16 cellular contexts compared by ENCODE assay signal in the genomic region with DNA sequence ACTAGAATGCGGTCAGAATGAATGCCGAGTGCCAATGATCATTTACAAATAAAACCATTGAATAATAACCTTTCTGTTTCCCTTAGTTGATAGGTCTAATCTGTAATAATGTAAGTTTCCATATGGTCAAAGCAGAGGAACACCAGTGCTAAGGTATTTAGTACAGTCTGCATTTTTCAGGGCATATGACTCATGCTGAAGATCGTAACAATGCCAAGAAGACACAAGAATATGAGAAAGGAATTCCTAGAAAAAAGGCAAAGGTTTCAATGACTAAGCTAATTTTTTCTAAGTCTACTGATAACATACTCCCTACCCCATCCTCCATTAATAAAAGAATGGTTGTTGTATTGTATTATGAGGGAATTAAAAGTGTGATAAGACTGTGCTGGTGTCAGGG. TPM values are rescaled to one million over a fixed set of nuclear protein-coding genes. Genes with fewer than 3 reads are reported as not detected.
A peak's percentile ranks its signal among the peaks of the same experiment; 100 is the strongest.
DNase-seq lines count a peak whose midpoint lies in the region; ATAC-seq, FAIRE-seq and TF ChIP-seq lines count a peak whose summit lies in the region.
"Had no signal": no experiment of that assay in that cellular context is flagged by ENCODE, and none has a peak within 500 bp of the region (broad histone marks: within the 10 kb centered on the region; RNA-seq: fewer than 3 reads in every experiment).

No MANE protein-coding gene starts in this region.

- H4K20me1 ChIP-seq in endothelial cell of umbilical vein (replicated peaks; ENCODE audit: control insufficient read depth, extremely low read depth, insufficient read depth, low read length) (no peaks in the 10 kb centered on the region), Karpas-422 (ENCODE audit: insufficient read depth, low read depth, low read length) (no peaks in the 10 kb centered on the region)

- peak; percentile 69 for DNase-seq in GM03348 (ENCODE audit: low spot score)
- DNase-seq in RCC 7860 (ENCODE audit: low spot score), result peak; percentile 63
- peak; percentile 83 for DNase-seq in endothelial cell of umbilical vein (ENCODE audit: low read depth, low spot score)
- DNase-seq in pulmonary artery endothelial cell (ENCODE audit: low read depth, low spot score), result peak; percentile 55
- no peak for DNase-seq in Karpas-422
- no peak for DNase-seq in mesenteric fat pad (ENCODE audit: low spot score)
- DNase-seq in GM13976 (ENCODE audit: low spot score), result no peak
- DNase-seq: activated CD4-positive, alpha-beta T cell treated with anti-CD3 and anti-CD28 coated beads, Interleukin-2, amount 10 ng/mL, durations not matched to agents 24 days and 14 days; NCI-H1105; spleen; T-cell had no signal

- H3K79me2 ChIP-seq in endothelial cell of umbilical vein (ENCODE audit: control insufficient read depth, insufficient read depth, low read length), result no peaks in the 10 kb centered on the region
- H3K79me2 ChIP-seq in Karpas-422 (ENCODE audit: low read length), result no peaks in the 10 kb centered on the region

- FAIRE-seq in RCC 7860 (lab: Jason Lieb, UNC), result peak; percentile 85
- peak; percentile 86 for FAIRE-seq in endothelial cell of umbilical vein (lab: Jason Lieb, UNC)

- H3K27ac ChIP-seq in endothelial cell of umbilical vein (ENCODE audit: insufficient read depth, low read depth, low read length) (no peak overlapping the region), Karpas-422 (ENCODE audit: low read length) (no peak overlapping the region)
- H3K27ac ChIP-seq: neutrophil, spleen had no signal

- no peaks in the 10 kb centered on the region for H3K9me2 ChIP-seq in Karpas-422 (replicated peaks; ENCODE audit: insufficient read depth, low read length)

- in situ Hi-C loops in GM13976 (cut with MboI; ENCODE audit: low sequenced_read_pairs, unreplicated experiment), result no loop called here

- intact Hi-C loops in endothelial cell of umbilical vein (cut with micrococcal nuclease), result no loop called here

- H3K4me3 ChIP-seq in endothelial cell of umbilical vein (replicated peaks in 1 of 3; ENCODE audit: insufficient read depth in 1 of 3, low read depth in 1 of 3, low read length in 3 of 3) (no peak overlapping the region), Karpas-422 (ENCODE audit: low read length) (no peak overlapping the region)
- H3K4me3 ChIP-seq: spleen had no signal

- CTCF ChIA-PET in endothelial cell of umbilical vein (lab: Charles Lee), result interaction anchor here (1.3 to 1.4 kb wide), 2 partner anchors 82 to 489 kb away, joined by 3 to 4 read pairs; no protein-coding TSS in a partner anchor

- TF ChIP-seq POLR2A in endothelial cell of umbilical vein (IDR thresholded peaks at IDR 0.05; ENCODE audit: low read depth, low read length), result no peak

- H3K9ac ChIP-seq in endothelial cell of umbilical vein (replicated peaks; ENCODE audit: extremely low read depth, insufficient read depth, low read length), result no peak overlapping the region
- H3K9ac ChIP-seq in Karpas-422 (ENCODE audit: low read length), result no peak overlapping the region

- no peak overlapping the region for H2AFZ ChIP-seq in endothelial cell of umbilical vein (ENCODE audit: low read depth, low read length)
- H2AFZ ChIP-seq in Karpas-422 (ENCODE audit: low read length), result no peak overlapping the region

- dilution Hi-C loops in endothelial cell of umbilical vein (cut with MboI; ENCODE audit: extremely low pct_ligation_motif_present, low sequenced_read_pairs), result no loop called here

- H3K4me2 ChIP-seq in endothelial cell of umbilical vein (ENCODE audit: insufficient read depth, low read length), result peak overlapping the region; percentile 45
- H3K4me2 ChIP-seq in Karpas-422 (ENCODE audit: low read depth, low read length, poor library complexity, severe bottlenecking), result no peak overlapping the region

- no TSS peak for BruUV-seq in endothelial cell of umbilical vein (replicated peaks; lab: Mats Ljungman, UMichigan)

- POLR2A ChIA-PET in endothelial cell of umbilical vein (lab: Charles Lee), result no interaction called here

- TF ChIP-seq CTCF in endothelial cell of umbilical vein (IDR thresholded peaks at IDR 0.05; ENCODE audit: extremely low read depth in 1 of 2, insufficient read depth in 1 of 2, low read depth in 1 of 2, low read length in 2 of 2), result no peak
- TF ChIP-seq CTCF in GM13976 (IDR thresholded peaks at IDR 0.05; ENCODE audit: borderline replicate concordance, control extremely low read depth, extremely low read depth, insufficient read depth, missing control alignments), result no peak

- no peak for ATAC-seq in HG03520 (IDR thresholded peaks at IDR 0.05; ENCODE audit: unreplicated experiment)
- ATAC-seq: activated T-helper 17 cell treated with anti-CD3 and anti-CD28 coated beads, Interleukin-2, amount 50 U/mL, for 72 hours; T-cell had no signal

- no peaks in the 10 kb centered on the region for H3K36me3 ChIP-seq in endothelial cell of umbilical vein (ENCODE audit: control insufficient read depth in 2 of 2, extremely low read depth in 1 of 2, insufficient read depth in 2 of 2, low read length in 2 of 2)
- no peaks in the 10 kb centered on the region for H3K36me3 ChIP-seq in Karpas-422 (ENCODE audit: insufficient read depth, low read length)
- H3K36me3 ChIP-seq: neutrophil, spleen had no signal

- H3K9me3 ChIP-seq in endothelial cell of umbilical vein (replicated peaks; ENCODE audit: control insufficient read depth, insufficient read depth, low read length) (no peaks in the 10 kb centered on the region), Karpas-422 (ENCODE audit: low read length) (no peaks in the 10 kb centered on the region)
- H3K9me3 ChIP-seq: neutrophil, spleen had no signal

- H3K27me3 ChIP-seq in endothelial cell of umbilical vein (ENCODE audit: control insufficient read depth in 2 of 2, insufficient read depth in 2 of 2, low read length in 2 of 2), result no peaks in the 10 kb centered on the region
- no peaks in the 10 kb centered on the region for H3K27me3 ChIP-seq in Karpas-422 (ENCODE audit: low read length)
- H3K27me3 ChIP-seq: neutrophil, spleen had no signal

- H3K9me1 ChIP-seq in endothelial cell of umbilical vein (replicated peaks; ENCODE audit: control insufficient read depth, extremely low read depth, insufficient read depth, low read length), result no peaks in the 10 kb centered on the region

- H3K4me1 ChIP-seq in endothelial cell of umbilical vein (ENCODE audit: control insufficient read depth, extremely low read depth, insufficient read depth, low read length) (peaks cover 8% of the 10 kb centered on the region), Karpas-422 (ENCODE audit: low read length) (no peaks in the 10 kb centered on the region)
- H3K4me1 ChIP-seq: spleen had no signal

RNA-seq across cellular contexts. Expression of a gene that starts 2.8 kb away (rescaled TPM):
- 0.15 and 0.16 TPM in 2 replicates for total RNA-seq in endothelial cell of umbilical vein
- 1.8 and 1.9 TPM in 2 replicates for polyA plus RNA-seq in endothelial cell of umbilical vein
- 0.76 and 0.85 TPM in 2 replicates for polyA plus RNA-seq in endothelial cell of umbilical vein (2011; cell fraction: cytosol; rRNA removed)
- 2.3 and 3.2 TPM in 2 replicates for polyA plus RNA-seq in endothelial cell of umbilical vein (2011; cell fraction: nucleus; rRNA removed)
- 0.37 and 0.63 TPM in 2 replicates for polyA plus RNA-seq in endothelial cell of umbilical vein (2012)
- 0.87 and 3.4 TPM in 2 replicates for polyA minus RNA-seq in endothelial cell of umbilical vein
- polyA minus RNA-seq in endothelial cell of umbilical vein (2011; cell fraction: cytosol; rRNA and poly(A)+ RNA removed), result not detected
- 2.6 TPM in 2 replicates for polyA minus RNA-seq in endothelial cell of umbilical vein (2011; cell fraction: nucleus; rRNA and poly(A)+ RNA removed)
- 0.11 and 0.13 TPM in 2 replicates for total RNA-seq in pulmonary artery endothelial cell
- total RNA-seq in Karpas-422 (2014; rRNA removed; shearing (Covaris generic); ENCODE audit: low replicate concordance), result 0.40 TPM in 1 of 2 replicates, not detected in the other
- not detected for total RNA-seq in mesenteric fat pad
- total RNA-seq: activated CD4-positive, alpha-beta T cell treated with anti-CD3 and anti-CD28 coated beads, Interleukin-2, amount 10 ng/mL, durations not matched to agents 24 days and 14 days; activated T-helper 17 cell treated with anti-CD3 and anti-CD28 coated beads, Interleukin-2, amount 50 U/mL, for 72 hours; OCI-LY7 had no signal

RNA-seq across cellular contexts. Expression of a gene that starts 27.4 kb away (rescaled TPM):
- total RNA-seq in endothelial cell of umbilical vein (not detected in 2 replicates), pulmonary artery endothelial cell (not detected in 2 replicates), mesenteric fat pad (not detected)
- not detected in 2 replicates for polyA plus RNA-seq in endothelial cell of umbilical vein
- not detected in 2 replicates for polyA plus RNA-seq in endothelial cell of umbilical vein (2011; cell fraction: cytosol; rRNA removed)
- not detected in 2 replicates for polyA plus RNA-seq in endothelial cell of umbilical vein (2011; cell fraction: nucleus; rRNA removed)
- not detected in 2 replicates for polyA plus RNA-seq in endothelial cell of umbilical vein (2012)
- not detected in 2 replicates for polyA minus RNA-seq in endothelial cell of umbilical vein
- polyA minus RNA-seq in endothelial cell of umbilical vein (2011; cell fraction: cytosol; rRNA and poly(A)+ RNA removed), result not detected
- not detected in 2 replicates for polyA minus RNA-seq in endothelial cell of umbilical vein (2011; cell fraction: nucleus; rRNA and poly(A)+ RNA removed)
- not detected in 2 replicates for total RNA-seq in Karpas-422 (2014; rRNA removed; shearing (Covaris generic); ENCODE audit: low replicate concordance)
- total RNA-seq: activated CD4-positive, alpha-beta T cell treated with anti-CD3 and anti-CD28 coated beads, Interleukin-2, amount 10 ng/mL, durations not matched to agents 24 days and 14 days; lung microvascular endothelial cell; OCI-LY7; spleen; T-cell had no signal
- polyA plus RNA-seq: spleen had no signal

RNA-seq across cellular contexts. Expression of a gene that starts 34.2 kb away (rescaled TPM):
- total RNA-seq in endothelial cell of umbilical vein (not detected in 2 replicates), pulmonary artery endothelial cell (not detected in 2 replicates), mesenteric fat pad (not detected)
- not detected in 2 replicates for polyA plus RNA-seq in endothelial cell of umbilical vein
- not detected in 2 replicates for polyA plus RNA-seq in endothelial cell of umbilical vein (2011; cell fraction: cytosol; rRNA removed)
- polyA plus RNA-seq in endothelial cell of umbilical vein (2011; cell fraction: nucleus; rRNA removed), result not detected in 2 replicates
- not detected in 2 replicates for polyA plus RNA-seq in endothelial cell of umbilical vein (2012)
- polyA minus RNA-seq in endothelial cell of umbilical vein, result not detected in 2 replicates
- not detected for polyA minus RNA-seq in endothelial cell of umbilical vein (2011; cell fraction: cytosol; rRNA and poly(A)+ RNA removed)
- not detected in 2 replicates for polyA minus RNA-seq in endothelial cell of umbilical vein (2011; cell fraction: nucleus; rRNA and poly(A)+ RNA removed)
- total RNA-seq in Karpas-422 (2014; rRNA removed; shearing (Covaris generic); ENCODE audit: low replicate concordance), result not detected in 2 replicates
- total RNA-seq: activated CD4-positive, alpha-beta T cell treated with anti-CD3 and anti-CD28 coated beads, Interleukin-2, amount 10 ng/mL, durations not matched to agents 24 days and 14 days; lung microvascular endothelial cell; OCI-LY7; spleen; T-cell had no signal
- polyA plus RNA-seq: spleen had no signal

RNA-seq across cellular contexts. Expression of a gene that starts 53.3 kb away (rescaled TPM):
- not detected in 2 replicates for total RNA-seq in endothelial cell of umbilical vein
- polyA plus RNA-seq in endothelial cell of umbilical vein, result 0.08 TPM in 1 of 2 replicates, not detected in the other
- polyA plus RNA-seq in endothelial cell of umbilical vein (2011; cell fraction: cytosol; rRNA removed), result not detected in 2 replicates
- 0.15 TPM in 1 of 2 replicates, not detected in the other for polyA plus RNA-seq in endothelial cell of umbilical vein (2011; cell fraction: nucleus; rRNA removed)
- not detected in 2 replicates for polyA plus RNA-seq in endothelial cell of umbilical vein (2012)
- not detected in 2 replicates for polyA minus RNA-seq in endothelial cell of umbilical vein
- polyA minus RNA-seq in endothelial cell of umbilical vein (2011; cell fraction: cytosol; rRNA and poly(A)+ RNA removed), result not detected
- not detected in 2 replicates for polyA minus RNA-seq in endothelial cell of umbilical vein (2011; cell fraction: nucleus; rRNA and poly(A)+ RNA removed)
- total RNA-seq in pulmonary artery endothelial cell, result not detected in 2 replicates
- not detected in 2 replicates for total RNA-seq in Karpas-422 (2014; rRNA removed; shearing (Covaris generic); ENCODE audit: low replicate concordance)
- not detected for total RNA-seq in mesenteric fat pad
- total RNA-seq: activated CD4-positive, alpha-beta T cell treated with anti-CD3 and anti-CD28 coated beads, Interleukin-2, amount 10 ng/mL, durations not matched to agents 24 days and 14 days; activated T-helper 17 cell treated with anti-CD3 and anti-CD28 coated beads, Interleukin-2, amount 50 U/mL, for 72 hours; lung microvascular endothelial cell; OCI-LY7; spleen; T-cell had no signal
- polyA plus RNA-seq: spleen had no signal

Comparison
In these comparisons a context has a peak if more than half of its experiments do, and no peak if none do; other contexts are left out.
1. DNase-seq: peak in GM03348 (single experiment), RCC 7860 (single experiment), endothelial cell of umbilical vein (single experiment) and pulmonary artery endothelial cell (single experiment); none in Karpas-422 (single experiment), mesenteric fat pad (single experiment) and GM13976 (single experiment).